In the genomic region with DNA sequence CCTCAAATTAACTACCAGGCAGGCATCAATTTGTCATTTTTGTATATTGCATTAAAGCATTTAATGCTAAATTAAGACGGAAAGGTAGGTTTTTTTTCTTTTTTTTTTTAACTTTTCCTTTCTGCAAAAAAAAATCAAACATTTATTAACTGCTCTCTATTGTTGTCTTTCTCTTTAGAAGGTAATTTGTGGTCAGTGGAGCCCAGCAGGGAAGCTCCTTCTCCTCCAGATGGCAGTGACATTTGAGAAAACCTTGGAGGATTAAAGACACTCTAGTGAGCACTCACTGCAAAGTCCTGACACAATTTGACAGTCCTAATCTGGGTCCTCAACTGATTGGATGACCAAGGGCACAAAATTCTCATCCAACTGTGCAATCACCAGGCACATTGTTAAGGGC, we compare ENCODE assay signal across 15 cellular contexts.
DNase-seq lines count a peak whose midpoint lies in the region; ATAC-seq and TF ChIP-seq lines count a peak whose summit lies in the region.
"Had no signal": no experiment of that assay in that cellular context is flagged by ENCODE, and none has a peak within 500 bp of the region (broad histone marks: within the 10 kb centered on the region; RNA-seq: fewer than 3 reads in every experiment).

No MANE protein-coding gene starts in this region.

- H3K36me3 ChIP-seq in SK-N-SH (replicated peaks in 1 of 2; ENCODE audit: control insufficient read depth in 1 of 2, insufficient read depth in 2 of 2, low read length in 1 of 2) = peaks cover 0 to 14% of the 10 kb centered on the region in 2 experiments
- H3K36me3 ChIP-seq: lower lobe of right lung, uterus had no signal

- peaks cover 33% of the 10 kb centered on the region for H3K4me1 Mint-ChIP-seq in WTC11
- H3K4me1 Mint-ChIP-seq: activated CD4-positive, alpha-beta memory T cell treated with anti-CD3 and anti-CD28 coated beads, Interleukin-2, amount 10 ng/mL, durations not matched to agents 7 days and 5 days had no signal

- no peaks in the 10 kb centered on the region for H3K36me3 Mint-ChIP-seq in WTC11

- no peaks in the 10 kb centered on the region for H3K27me3 Mint-ChIP-seq in WTC11 (ENCODE audit: low read depth)
- H3K27me3 Mint-ChIP-seq: activated CD4-positive, alpha-beta memory T cell treated with anti-CD3 and anti-CD28 coated beads, Interleukin-2, amount 10 ng/mL, durations not matched to agents 7 days and 5 days had no signal

- TF ChIP-seq CTCF in SK-N-SH (IDR thresholded peaks at IDR 0.05) = no peak
- no peak for TF ChIP-seq CTCF in WTC11 (IDR thresholded peaks at IDR 0.05)

- H3K4me2 ChIP-seq in SK-N-SH = no peak overlapping the region

- H3K9me2 ChIP-seq in SK-N-SH = no peaks in the 10 kb centered on the region

- ATAC-seq in SK-N-SH treated with all-trans-retinoic acid at 6 μM for 48 hours (peak; percentile 56), WTC11 (peak; percentile 71), HG02588 (IDR thresholded peaks at IDR 0.05; ENCODE audit: unreplicated experiment) (no peak)
- ATAC-seq: lower lobe of right lung had no signal

- no peaks in the 10 kb centered on the region for H3K9me3 ChIP-seq in SK-N-SH
- H3K9me3 ChIP-seq: lower lobe of right lung, uterus had no signal

- no peaks in the 10 kb centered on the region for H3F3A ChIP-seq in SK-N-SH (replicated peaks; ENCODE audit: insufficient read depth)

- H3K4me1 ChIP-seq in SK-N-SH (ENCODE audit: control insufficient read depth in 1 of 2, insufficient read depth in 2 of 2, low read depth in 1 of 2, low read length in 1 of 2) = peaks cover 15 to 23% of the 10 kb centered on the region in 2 experiments
- H3K4me1 ChIP-seq: lower lobe of right lung, uterus had no signal

- H4K20me1 ChIP-seq in SK-N-SH (ENCODE audit: insufficient read depth) = peaks cover 8% of the 10 kb centered on the region; the same call in 1 of the 2 replicates

- no peak overlapping the region for H3K9ac ChIP-seq in SK-N-SH

- H3K4me3 Mint-ChIP-seq in WTC11 = no peak overlapping the region
- H3K4me3 Mint-ChIP-seq: activated CD4-positive, alpha-beta memory T cell treated with anti-CD3 and anti-CD28 coated beads, Interleukin-2, amount 10 ng/mL, durations not matched to agents 7 days and 5 days; neural crest cell had no signal

- no peaks in the 10 kb centered on the region for H3K27me3 ChIP-seq in SK-N-SH (ENCODE audit: insufficient read depth)
- H3K27me3 ChIP-seq: uterus had no signal

- no peak for DNase-seq in SK-N-SH
- peak; percentile 81 for DNase-seq in NCI-H187 (lab: John Stamatoyannopoulos, UW)
- no peak for DNase-seq in WTC11 (ENCODE audit: low spot score)
- DNase-seq in retina = peak; percentile 78
- no peak for DNase-seq in hippocampal formation (lab: John Stamatoyannopoulos, UW)
- no peak for DNase-seq in mucosa of gallbladder (ENCODE audit: low spot score)
- DNase-seq: activated CD4-positive, alpha-beta memory T cell treated with anti-CD3 and anti-CD28 coated beads, Interleukin-2, amount 10 ng/mL, durations not matched to agents 7 days and 5 days; foreskin fibroblast; lower lobe of right lung; NCI-H1694 treated with DMSO at 0.1 percent for 48 hours; uterus had no signal

- no peak overlapping the region for H3K27ac Mint-ChIP-seq in WTC11
- H3K27ac Mint-ChIP-seq: activated CD4-positive, alpha-beta memory T cell treated with anti-CD3 and anti-CD28 coated beads, Interleukin-2, amount 10 ng/mL, durations not matched to agents 7 days and 5 days had no signal

- H2AFZ ChIP-seq in SK-N-SH (ENCODE audit: low read depth) = no peak overlapping the region

- TF ChIP-seq RAD21 in SK-N-SH (IDR thresholded peaks at IDR 0.05; ENCODE audit: low read length) = no peak

- peaks cover 34% of the 10 kb centered on the region for H3K79me2 ChIP-seq in SK-N-SH (ENCODE audit: insufficient read depth)

- no peaks in the 10 kb centered on the region for H3K9me3 Mint-ChIP-seq in WTC11
- H3K9me3 Mint-ChIP-seq: activated CD4-positive, alpha-beta memory T cell treated with anti-CD3 and anti-CD28 coated beads, Interleukin-2, amount 10 ng/mL, durations not matched to agents 7 days and 5 days; neural crest cell had no signal

- WGBS in SK-N-SH (ENCODE audit: low lambda C conversion rate) = 72% methylated on average over 1 of the region's 1 CpG

- TF ChIP-seq EP300 in SK-N-SH (IDR thresholded peaks at IDR 0.05; ENCODE audit: borderline replicate concordance in 1 of 2, low read depth in 1 of 2, low read length in 1 of 2) = no peak

- CTCF ChIA-PET in SK-N-SH (lab: Yijun Ruan, JAX) = interaction anchor here (1.2 kb wide), 1 partner anchor 72 kb away, joined by 3 read pairs; no protein-coding TSS in a partner anchor
- CTCF ChIA-PET in WTC11 (lab: Charles Lee) = interaction anchor here (0.7 kb wide), 1 partner anchor 63 kb away, joined by 3 read pairs; no protein-coding TSS in a partner anchor

- H3K27ac ChIP-seq in SK-N-SH (ENCODE audit: low read depth in 2 of 2, low read length in 1 of 2) = no peak overlapping the region
- H3K27ac ChIP-seq: HL-60, lower lobe of right lung, uterus had no signal

- H3K4me3 ChIP-seq in SK-N-SH (ENCODE audit: low read depth in 2 of 2, low read length in 1 of 2) = no peak overlapping the region
- H3K4me3 ChIP-seq: lower lobe of right lung, uterus had no signal

- POLR2A ChIA-PET in SK-N-SH (lab: Yijun Ruan, JAX) (no interaction called here), WTC11 (lab: Charles Lee) (no interaction called here)

TF ChIP-seq in SK-N-SH treated with all-trans-retinoic acid at 6 μM for 48 hours, 23 proteins besides CTCF, POLR2A, EP300 and RAD21:
- TF ChIP-seq ZFP3 (CRISPR knock-in tag; IDR thresholded peaks at IDR 0.05) = no peak
- no peak for TF ChIP-seq TOX (CRISPR knock-in tag; IDR thresholded peaks at IDR 0.05; ENCODE audit: borderline replicate concordance)

TF ChIP-seq in SK-N-SH, 30 proteins besides CTCF, POLR2A, EP300 and RAD21 (continues in another document):
- TF ChIP-seq YY1 (IDR thresholded peaks at IDR 0.05; ENCODE audit: low read depth) (no peak), EZH2phosphoT487 (IDR thresholded peaks at IDR 0.05; ENCODE audit: borderline replicate concordance, low read depth) (no peak), CHD2 (IDR thresholded peaks at IDR 0.05; ENCODE audit: low read length, partially characterized antibody) (no peak), SIN3A (IDR thresholded peaks at IDR 0.05; ENCODE audit: borderline replicate concordance, low read depth, low read length) (no peak), NFIC (IDR thresholded peaks at IDR 0.05; ENCODE audit: borderline replicate concordance) (no peak), POLR2AphosphoS5 (IDR thresholded peaks at IDR 0.05; ENCODE audit: low read depth, low read length) (no peak), TEAD4 (IDR thresholded peaks at IDR 0.05; ENCODE audit: borderline replicate concordance, insufficient read depth) (no peak)
- TF ChIP-seq, protein P1, sequence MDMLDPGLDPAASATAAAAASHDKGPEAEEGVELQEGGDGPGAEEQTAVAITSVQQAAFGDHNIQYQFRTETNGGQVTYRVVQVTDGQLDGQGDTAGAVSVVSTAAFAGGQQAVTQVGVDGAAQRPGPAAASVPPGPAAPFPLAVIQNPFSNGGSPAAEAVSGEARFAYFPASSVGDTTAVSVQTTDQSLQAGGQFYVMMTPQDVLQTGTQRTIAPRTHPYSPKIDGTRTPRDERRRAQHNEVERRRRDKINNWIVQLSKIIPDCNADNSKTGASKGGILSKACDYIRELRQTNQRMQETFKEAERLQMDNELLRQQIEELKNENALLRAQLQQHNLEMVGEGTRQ (IDR thresholded peaks at IDR 0.05; ENCODE audit: borderline replicate concordance, low read depth, low read length) = no peak

TF ChIP-seq in WTC11, 78 proteins besides CTCF, POLR2A, EP300 and RAD21 (continues in another document):
- TF ChIP-seq, protein P2, sequence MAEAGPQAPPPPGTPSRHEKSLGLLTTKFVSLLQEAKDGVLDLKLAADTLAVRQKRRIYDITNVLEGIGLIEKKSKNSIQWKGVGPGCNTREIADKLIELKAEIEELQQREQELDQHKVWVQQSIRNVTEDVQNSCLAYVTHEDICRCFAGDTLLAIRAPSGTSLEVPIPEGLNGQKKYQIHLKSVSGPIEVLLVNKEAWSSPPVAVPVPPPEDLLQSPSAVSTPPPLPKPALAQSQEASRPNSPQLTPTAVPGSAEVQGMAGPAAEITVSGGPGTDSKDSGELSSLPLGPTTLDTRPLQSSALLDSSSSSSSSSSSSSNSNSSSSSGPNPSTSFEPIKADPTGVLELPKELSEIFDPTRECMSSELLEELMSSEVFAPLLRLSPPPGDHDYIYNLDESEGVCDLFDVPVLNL (CRISPR knock-in tag; IDR thresholded peaks at IDR 0.05; ENCODE audit: borderline replicate concordance, low read depth) = no peak
- TF ChIP-seq GRHL2 (CRISPR knock-in tag; IDR thresholded peaks at IDR 0.05; ENCODE audit: insufficient replicate concordance, severe bottlenecking) (no peak), ZNF219 (CRISPR knock-in tag; IDR thresholded peaks at IDR 0.05; ENCODE audit: borderline replicate concordance) (no peak)
- TF ChIP-seq, protein P3, sequence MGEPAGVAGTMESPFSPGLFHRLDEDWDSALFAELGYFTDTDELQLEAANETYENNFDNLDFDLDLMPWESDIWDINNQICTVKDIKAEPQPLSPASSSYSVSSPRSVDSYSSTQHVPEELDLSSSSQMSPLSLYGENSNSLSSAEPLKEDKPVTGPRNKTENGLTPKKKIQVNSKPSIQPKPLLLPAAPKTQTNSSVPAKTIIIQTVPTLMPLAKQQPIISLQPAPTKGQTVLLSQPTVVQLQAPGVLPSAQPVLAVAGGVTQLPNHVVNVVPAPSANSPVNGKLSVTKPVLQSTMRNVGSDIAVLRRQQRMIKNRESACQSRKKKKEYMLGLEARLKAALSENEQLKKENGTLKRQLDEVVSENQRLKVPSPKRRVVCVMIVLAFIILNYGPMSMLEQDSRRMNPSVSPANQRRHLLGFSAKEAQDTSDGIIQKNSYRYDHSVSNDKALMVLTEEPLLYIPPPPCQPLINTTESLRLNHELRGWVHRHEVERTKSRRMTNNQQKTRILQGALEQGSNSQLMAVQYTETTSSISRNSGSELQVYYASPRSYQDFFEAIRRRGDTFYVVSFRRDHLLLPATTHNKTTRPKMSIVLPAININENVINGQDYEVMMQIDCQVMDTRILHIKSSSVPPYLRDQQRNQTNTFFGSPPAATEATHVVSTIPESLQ (CRISPR knock-in tag; IDR thresholded peaks at IDR 0.05) = no peak
- TF ChIP-seq, protein P4, sequence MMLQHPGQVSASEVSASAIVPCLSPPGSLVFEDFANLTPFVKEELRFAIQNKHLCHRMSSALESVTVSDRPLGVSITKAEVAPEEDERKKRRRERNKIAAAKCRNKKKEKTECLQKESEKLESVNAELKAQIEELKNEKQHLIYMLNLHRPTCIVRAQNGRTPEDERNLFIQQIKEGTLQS (CRISPR knock-in tag; conservative IDR thresholded peaks at IDR 0.05) = no peak

Comparison
In these comparisons a context has a peak if more than half of its experiments do, and no peak if none do; other contexts are left out.
1. DNase-seq: peak in NCI-H187 (2 of 2) and retina (single experiment); none in SK-N-SH (single experiment), WTC11 (single experiment), hippocampal formation (0 of 2) and mucosa of gallbladder (single experiment).